8 cellular contexts compared by ENCODE assay signal in the genomic region with DNA sequence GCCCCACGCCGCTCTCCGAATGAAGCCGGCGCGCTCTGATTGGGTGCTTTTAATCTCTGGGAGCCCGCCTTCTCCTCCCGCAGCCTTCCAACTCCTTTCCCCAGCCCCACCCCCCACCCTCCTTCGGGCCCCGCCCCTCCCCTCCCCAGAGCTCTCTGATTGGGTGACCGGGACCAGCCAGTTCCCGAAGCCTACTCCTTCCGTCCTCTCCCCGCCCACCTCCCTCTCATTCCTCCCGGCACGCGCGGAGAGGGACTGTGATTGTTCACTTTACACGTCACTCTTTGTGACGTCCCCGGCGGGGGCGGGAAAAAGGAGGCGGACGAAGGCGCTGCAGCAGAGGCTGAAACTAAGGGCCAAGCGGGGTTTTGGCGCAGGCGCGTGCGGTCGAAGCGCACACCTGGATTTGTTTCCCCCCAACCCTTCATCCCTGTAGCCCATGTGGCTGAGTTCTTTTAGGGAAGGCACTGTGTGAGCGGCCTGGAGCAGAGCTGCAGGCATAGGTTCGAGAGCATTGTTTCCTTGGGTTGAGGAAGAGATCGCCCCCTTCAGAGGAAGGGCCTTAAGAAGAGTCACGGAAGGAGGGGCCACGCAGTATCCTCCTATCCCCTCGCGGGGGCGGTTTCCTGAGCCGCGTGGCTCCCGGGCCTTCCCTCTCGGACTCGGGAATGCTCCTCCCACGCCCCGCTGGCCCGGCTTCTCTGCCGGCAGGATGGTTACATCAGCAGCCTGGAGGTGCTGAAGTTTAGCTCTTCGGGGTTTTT. TPM values are rescaled to one million over a fixed set of nuclear protein-coding genes. Genes with fewer than 3 reads are reported as not detected.
DNase-seq lines count a peak whose midpoint lies in the region; ATAC-seq and TF ChIP-seq lines count a peak whose summit lies in the region.

A gene (minus strand): TSS at position 21 of the 764 bp plus-strand sequence. CDS start 361 bp downstream, outside the sequence.

- no peaks in the 10 kb centered on the region for H3K9me2 ChIP-seq in PC-9 (ENCODE audit: insufficient read depth)

- BruUV-seq in PC-9 (replicated peaks; lab: Mats Ljungman, UMichigan) = TSS peak; percentile 82

- peaks cover 20% of the 10 kb centered on the region; the same call in 1 of the 2 replicates for H3F3A ChIP-seq in PC-9 (ENCODE audit: insufficient read depth, low read depth)

- CTCF ChIA-PET in PC-9 (lab: Charles Lee) = no interaction called here

- H2AFZ ChIP-seq in PC-9 = peak within 1 kb of the TSS; percentile 77

- H3K4me3 ChIP-seq in PC-9 = peak within 1 kb of the TSS; percentile 92
- H3K4me3 ChIP-seq in epithelial cell of proximal tubule (ENCODE audit: low read depth, low read length) = peak within 1 kb of the TSS; percentile 91

- H3K9me3 ChIP-seq in PC-9 (ENCODE audit: insufficient read depth, low read depth) = no peaks in the 10 kb centered on the region

- no peaks in the 10 kb centered on the region for H3K27me3 ChIP-seq in PC-9 (ENCODE audit: insufficient read depth, low read depth)

- H3K4me2 ChIP-seq in PC-9 = peak within 1 kb of the TSS; percentile 95

- peak; percentile 36; the same call in 1 of the 2 replicates for TF ChIP-seq CTCF in PC-9 (conservative IDR thresholded peaks at IDR 0.05)
- peak; percentile 28 for TF ChIP-seq CTCF in epithelial cell of proximal tubule (conservative IDR thresholded peaks at IDR 0.05; ENCODE audit: low read depth, low read length)

- ATAC-seq in GM21717 (IDR thresholded peaks at IDR 0.05; ENCODE audit: unreplicated experiment) = peak; percentile 80

- DNase-seq in DMS79 (lab: John Stamatoyannopoulos, UW) = peak; percentile 99
- peak; percentile 99 for DNase-seq in KBM-7
- DNase-seq in PC-9 = peak; percentile 94 to 95
- peak; percentile 99 for DNase-seq in activated T-cell treated with anti-CD3 and anti-CD28 coated beads, Interleukin-2, amount 50 U/mL, for 1 hour
- DNase-seq in epithelial cell of proximal tubule (ENCODE audit: low read depth) = peak; percentile 83
- DNase-seq in mucosa of gallbladder (ENCODE audit: low spot score) = peak; percentile 99
- peak; percentile 99 to 100 for DNase-seq in stimulated activated CD8-positive, alpha-beta memory T cell treated with anti-CD3 and anti-CD28 coated beads, Interleukin-4, amount 100 ng/mL, for 4 hours (ENCODE audit: low read depth in 2 of 2, low spot score in 1 of 2)

- POLR2A ChIA-PET in PC-9 (lab: Charles Lee; ENCODE audit: unreplicated experiment) = interaction anchor here (0.5 to 0.9 kb wide), 7 partner anchors 37 to 958 kb away, joined by 3 to 7 read pairs (median 5); a partner anchor contains a TSS

- H3K36me3 ChIP-seq in PC-9 (ENCODE audit: low read depth) = 0 out of 2 replicates have a peak, but pooled peaks cover 3% of the 10 kb centered on the region

- H3K4me1 ChIP-seq in PC-9 (replicated peaks; ENCODE audit: insufficient read depth) = peaks cover 19% of the 10 kb centered on the region

- peaks cover 20% of the 10 kb centered on the region for H4K20me1 ChIP-seq in PC-9 (ENCODE audit: insufficient read depth)

- H3K79me2 ChIP-seq in PC-9 (ENCODE audit: low read depth) = peaks cover 39% of the 10 kb centered on the region

- H3K27ac ChIP-seq in PC-9 = peak within 1 kb of the TSS; percentile 92

- intact Hi-C loops in PC-9 (cut with micrococcal nuclease; ENCODE audit: unreplicated experiment) = loop anchor here (1.0 to 5.0 kb wide), 3 partner anchors 39 to 339 kb away; no protein-coding TSS in a partner anchor

- in situ Hi-C loops in KBM-7 (cut with MboI; ENCODE audit: low pct_unique_long_range_greater_than_20kb, low sequenced_read_pairs) = no loop called here

RNA-seq across cellular contexts. Expression of the gene that starts here (rescaled TPM):
- total RNA-seq in PC-9 (2021) (21.1 and 26.2 TPM in 2 replicates), epithelial cell of proximal tubule (47.1 and 52.4 TPM in 2 replicates), mucosa of gallbladder (33.2 TPM)

Comparison
In these comparisons a context has a peak if more than half of its experiments do, and no peak if none do; other contexts are left out.
1. Peak in every context shown above with its lines: DNase-seq, ATAC-seq, H3K4me3 ChIP-seq and H3K27ac ChIP-seq.